ENCODE assay signal across 19 cellular contexts in genomic region chr3:65945480-65945879, GRCh38.
DNase-seq lines count a peak whose midpoint lies in the region; ATAC-seq, FAIRE-seq and TF ChIP-seq lines count a peak whose summit lies in the region.
"Had no signal": no experiment of that assay in that cellular context is flagged by ENCODE, and none has a peak within 500 bp of the region (broad histone marks: within the 10 kb centered on the region; RNA-seq: fewer than 3 reads in every experiment).

No MANE protein-coding gene starts in this region.

- H3K4me2 ChIP-seq in SK-N-SH, result no peak overlapping the region

- WGBS in SK-N-SH (ENCODE audit: low lambda C conversion rate), result 35% methylated on average over 3 of the region's 3 CpGs

- peaks cover 0 to 25% of the 10 kb centered on the region in 2 experiments; a peak in 3 of 4 replicates for H3K4me1 ChIP-seq in SK-N-SH (ENCODE audit: control insufficient read depth in 1 of 2, insufficient read depth in 2 of 2, low read depth in 1 of 2, low read length in 1 of 2)
- H3K4me1 ChIP-seq in thoracic aorta (ENCODE audit: control insufficient read depth in 1 of 2, low read depth in 2 of 2), result peaks cover 30 to 56% of the 10 kb centered on the region in 2 donors

- no peak overlapping the region for H2AFZ ChIP-seq in SK-N-SH (ENCODE audit: low read depth)

- no peaks in the 10 kb centered on the region for H4K20me1 ChIP-seq in SK-N-SH (ENCODE audit: insufficient read depth)

- H3K27ac ChIP-seq in SK-N-SH (ENCODE audit: low read depth in 2 of 2, low read length in 1 of 2) (peak overlapping the region in 1 of 2 experiments; percentile 59; a peak in 2 of 4 replicates), thoracic aorta (peak overlapping the region; percentile 71 to 73)
- H3K27ac ChIP-seq: adrenal gland, HL-60 had no signal

- POLR2A ChIA-PET in SK-N-SH (lab: Yijun Ruan, JAX), result no interaction called here

- H3K4me3 Mint-ChIP-seq in endothelial cell (ENCODE audit: unreplicated experiment), result no peak overlapping the region
- H3K4me3 Mint-ChIP-seq: activated CD4-positive, alpha-beta memory T cell treated with anti-CD3 and anti-CD28 coated beads for 36 hours; CD14-positive monocyte; memory B cell; nephron progenitor cell had no signal

- intact Hi-C loops in left colon (cut with DNase I, micrococcal nuclease), result no loop called here

- H3K4me3 ChIP-seq in SK-N-SH (ENCODE audit: low read depth in 2 of 2, low read length in 1 of 2) (no peak overlapping the region), fibroblast of the aortic adventitia (ENCODE audit: low read depth, low read length) (no peak overlapping the region), thoracic aorta (no peak overlapping the region)
- H3K4me3 ChIP-seq: adrenal gland had no signal

- no peak for TF ChIP-seq CTCF in SK-N-SH (IDR thresholded peaks at IDR 0.05)
- TF ChIP-seq CTCF in fibroblast of the aortic adventitia (IDR thresholded peaks at IDR 0.05; ENCODE audit: insufficient read depth, low read length), result no peak
- no peak for TF ChIP-seq CTCF in thoracic aorta (IDR thresholded peaks at IDR 0.05)
- no peak for TF ChIP-seq CTCF in endothelial cell (IDR thresholded peaks at IDR 0.05; ENCODE audit: unreplicated experiment)

- peaks cover 81% of the 10 kb centered on the region for H3K79me2 ChIP-seq in SK-N-SH (ENCODE audit: insufficient read depth)

- H3K4me1 Mint-ChIP-seq in endothelial cell (ENCODE audit: unreplicated experiment), result peaks cover 41% of the 10 kb centered on the region
- H3K4me1 Mint-ChIP-seq: CD14-positive monocyte, memory B cell had no signal

- peaks cover 17% of the 10 kb centered on the region for H3F3A ChIP-seq in SK-N-SH (replicated peaks; ENCODE audit: insufficient read depth)

- peaks cover 9% of the 10 kb centered on the region for H3K27me3 Mint-ChIP-seq in endothelial cell (ENCODE audit: unreplicated experiment)
- H3K27me3 Mint-ChIP-seq: activated CD4-positive, alpha-beta memory T cell treated with anti-CD3 and anti-CD28 coated beads for 36 hours; memory B cell had no signal

- CTCF ChIA-PET in SK-N-SH (lab: Yijun Ruan, JAX), result no interaction called here

- peaks cover under 1% of the 10 kb centered on the region for H3K9me3 Mint-ChIP-seq in endothelial cell (ENCODE audit: unreplicated experiment)
- H3K9me3 Mint-ChIP-seq: activated CD4-positive, alpha-beta memory T cell treated with anti-CD3 and anti-CD28 coated beads for 36 hours; CD14-positive monocyte; memory B cell; nephron progenitor cell had no signal

- peak; percentile 6 for FAIRE-seq in H54 (lab: Jason Lieb, UNC)
- FAIRE-seq: GM12891, urothelium cell line had no signal

- DNase-seq in H54 (ENCODE audit: insufficient read length, low spot score) (no peak), SK-N-SH (no peak), fibroblast of the aortic adventitia (ENCODE audit: low read depth) (peak; percentile 71), thoracic aorta (ENCODE audit: low spot score) (no peak), left colon (no peak), endothelial cell (ENCODE audit: low spot score) (no peak), DMS153 (lab: John Stamatoyannopoulos, UW) (no peak)
- DNase-seq: activated CD4-positive, alpha-beta memory T cell treated with anti-CD3 and anti-CD28 coated beads for 36 hours; adrenal gland; DND-41; erythroblast; NCI-H446; nephron progenitor cell; stimulated activated CD4-positive, alpha-beta T cell treated with anti-CD3 and anti-CD28 coated beads, Interleukin-4, amount 100 ng/mL, for 1 hour had no signal

- no peak for TF ChIP-seq RAD21 in SK-N-SH (IDR thresholded peaks at IDR 0.05; ENCODE audit: low read length)

- no peak for ATAC-seq in thoracic aorta (ENCODE audit: insufficient number of reproducible peaks, low FRiP score, low read depth)
- ATAC-seq in left colon, result no peak

- H3K27me3 ChIP-seq in SK-N-SH (ENCODE audit: insufficient read depth) (no peaks in the 10 kb centered on the region), thoracic aorta (replicated peaks; ENCODE audit: insufficient read depth) (no peaks in the 10 kb centered on the region)
- H3K27me3 ChIP-seq: adrenal gland had no signal

- H3K9me3 ChIP-seq in SK-N-SH (no peaks in the 10 kb centered on the region), thoracic aorta (no peaks in the 10 kb centered on the region)
- H3K9me3 ChIP-seq: adrenal gland had no signal

- H3K36me3 Mint-ChIP-seq in endothelial cell (ENCODE audit: low read depth, unreplicated experiment), result no peaks in the 10 kb centered on the region
- H3K36me3 Mint-ChIP-seq: activated CD4-positive, alpha-beta memory T cell treated with anti-CD3 and anti-CD28 coated beads for 36 hours; CD14-positive monocyte; memory B cell had no signal

- H3K9ac ChIP-seq in SK-N-SH, result no peak overlapping the region

- peak in 1 of 2 experiments; percentile 34; a peak in 1 of 4 replicates for TF ChIP-seq EP300 in SK-N-SH (IDR thresholded peaks at IDR 0.05; ENCODE audit: borderline replicate concordance in 1 of 2, low read depth in 1 of 2, low read length in 1 of 2)

- H3K27ac Mint-ChIP-seq in endothelial cell (ENCODE audit: unreplicated experiment), result no peak overlapping the region
- H3K27ac Mint-ChIP-seq: activated CD4-positive, alpha-beta memory T cell treated with anti-CD3 and anti-CD28 coated beads for 36 hours; memory B cell had no signal

- H3K9me2 ChIP-seq in SK-N-SH, result no peaks in the 10 kb centered on the region

- no peak for TF ChIP-seq POLR2A in H54 (IDR thresholded peaks at IDR 0.05; ENCODE audit: low read depth, low read length)

- H3K36me3 ChIP-seq in SK-N-SH (replicated peaks in 1 of 2; ENCODE audit: control insufficient read depth in 1 of 2, insufficient read depth in 2 of 2, low read length in 1 of 2) (no peaks in the 10 kb centered on the region), thoracic aorta (no peaks in the 10 kb centered on the region)
- H3K36me3 ChIP-seq: adrenal gland had no signal

TF ChIP-seq in SK-N-SH, 30 proteins besides CTCF, POLR2A, EP300 and RAD21:
- TF ChIP-seq PBX3 (IDR thresholded peaks at IDR 0.05) (peak; percentile 63), NFIC (IDR thresholded peaks at IDR 0.05; ENCODE audit: borderline replicate concordance) (peak; percentile 34; the same call in 1 of the 2 replicates), TCF12 (IDR thresholded peaks at IDR 0.05) (peak; percentile 58; the same call in 1 of the 2 replicates), ZBTB33 (IDR thresholded peaks at IDR 0.05; ENCODE audit: borderline replicate concordance, low read depth) (no peak), JUND (IDR thresholded peaks at IDR 0.05) (peak; percentile 34), MEF2A (IDR thresholded peaks at IDR 0.05; ENCODE audit: borderline replicate concordance, low read depth) (peak; percentile 57; the same call in 1 of the 2 replicates), FOSL2 (IDR thresholded peaks at IDR 0.05; ENCODE audit: borderline replicate concordance, low read depth) (peak; percentile 38; the same call in 1 of the 2 replicates), MAX (IDR thresholded peaks at IDR 0.05; ENCODE audit: low read depth) (no peak)
TF ChIP-seq in SK-N-SH: peak in this region for 6.
